In genomic region chr6:32049736-32050135, GRCh38 we compare ENCODE assay signal across 4 cellular contexts. TPM values are rescaled to one million over a fixed set of nuclear protein-coding genes. Genes with fewer than 3 reads are reported as not detected.
"Had no signal": no experiment of that assay in that cellular context is flagged by ENCODE, and none has a peak within 500 bp of the region (broad histone marks: within the 10 kb centered on the region; RNA-seq: fewer than 3 reads in every experiment).

No MANE protein-coding gene starts in this region.

RNA-seq across cellular contexts. Expression of gene CYP21A2, which starts 11.5 kb away (rescaled TPM):
- total RNA-seq: GM23248, H7, HT-29, IMR-90 had no signal
- polyA plus RNA-seq: GM23248 had no signal

RNA-seq across cellular contexts. Expression of gene TNXB, which starts 59.4 kb away (rescaled TPM):
- total RNA-seq: HT-29, IMR-90 had no signal
